Comparison of ENCODE assay signal across 1 cellular context in the genomic region with DNA sequence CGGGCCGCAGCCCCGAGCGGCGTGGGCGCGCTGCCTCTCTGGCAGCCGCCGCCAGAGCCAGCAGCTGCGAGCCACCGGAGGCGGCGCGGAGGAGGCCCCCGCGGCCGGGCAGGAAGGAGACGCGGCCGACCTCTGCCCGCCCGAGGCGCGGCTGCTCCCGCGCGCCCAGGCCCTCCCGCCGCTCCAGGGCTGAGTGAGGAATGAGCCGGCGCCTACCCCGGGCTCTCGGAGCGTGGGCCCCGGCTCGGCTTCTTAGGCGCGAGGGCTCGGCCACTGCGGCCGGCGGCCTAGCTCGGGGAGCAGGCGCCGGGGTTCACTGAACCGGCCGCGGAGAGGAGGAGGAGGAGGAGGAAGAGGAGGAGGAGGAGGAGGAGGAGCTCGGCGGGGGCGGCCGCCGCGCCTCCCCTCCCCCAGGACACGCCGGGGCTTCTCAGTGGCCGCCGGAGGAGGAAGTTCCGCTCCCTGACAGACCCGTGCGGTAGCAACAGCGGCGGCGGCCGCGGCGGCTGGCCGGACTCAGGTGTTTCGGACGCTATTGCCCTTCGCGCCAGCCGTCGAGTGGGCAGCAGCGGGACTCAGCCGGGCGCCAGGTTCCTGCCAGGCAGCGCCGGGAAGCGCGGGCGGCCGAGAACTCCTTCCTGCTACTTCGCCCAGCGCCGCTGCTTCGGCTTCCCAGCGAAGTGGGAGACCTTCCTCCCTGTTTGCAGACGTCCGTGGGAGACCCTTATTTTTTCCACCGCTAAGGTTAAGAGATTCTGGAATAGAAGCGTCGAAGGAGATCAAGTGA.
TF ChIP-seq lines count a peak whose summit lies in the region.

Gene MAN1A2, plus strand, starts transcription at position 468 of the 787 bp plus-strand sequence. CDS start 735 bp downstream, outside the sequence.

TF ChIP-seq in HEK293, 187 proteins besides CTCF, POLR2A, EP300 and RAD21 (continued from another document):
- TF ChIP-seq ZNF518A (tag by site-specific recombination; conservative IDR thresholded peaks at IDR 0.05; ENCODE audit: low read depth) (no peak), ZBTB20 (tag by site-specific recombination; IDR thresholded peaks at IDR 0.05) (peak; percentile 62), AEBP2 (tag by site-specific recombination; IDR thresholded peaks at IDR 0.05; ENCODE audit: borderline replicate concordance) (no peak), ZSCAN30 (tag by site-specific recombination; IDR thresholded peaks at IDR 0.05) (peak; percentile 86), ZNF596 (tag by site-specific recombination; IDR thresholded peaks at IDR 0.05) (peak; percentile 47; the same call in 1 of the 2 replicates), KLF10 (tag by site-specific recombination; IDR thresholded peaks at IDR 0.05) (0 out of 2 replicates have a peak, but pooled peaks have one; percentile 55), ZFHX2 (tag by site-specific recombination; conservative IDR thresholded peaks at IDR 0.05) (peak; percentile 93), ZEB2 (tag by site-specific recombination; IDR thresholded peaks at IDR 0.05) (peak; percentile 82), EGR2 (tag by site-specific recombination; IDR thresholded peaks at IDR 0.05; ENCODE audit: low read depth) (peak; percentile 94), ZNF560 (tag by site-specific recombination; IDR thresholded peaks at IDR 0.05; ENCODE audit: borderline replicate concordance) (0 out of 2 replicates have a peak, but pooled peaks have one; percentile 9), ZNF548 (tag by site-specific recombination; IDR thresholded peaks at IDR 0.05) (no peak), ZNF76 (tag by site-specific recombination; IDR thresholded peaks at IDR 0.05; ENCODE audit: borderline replicate concordance, low read depth) (peak; percentile 44; the same call in 1 of the 2 replicates)
- TF ChIP-seq, protein P1, sequence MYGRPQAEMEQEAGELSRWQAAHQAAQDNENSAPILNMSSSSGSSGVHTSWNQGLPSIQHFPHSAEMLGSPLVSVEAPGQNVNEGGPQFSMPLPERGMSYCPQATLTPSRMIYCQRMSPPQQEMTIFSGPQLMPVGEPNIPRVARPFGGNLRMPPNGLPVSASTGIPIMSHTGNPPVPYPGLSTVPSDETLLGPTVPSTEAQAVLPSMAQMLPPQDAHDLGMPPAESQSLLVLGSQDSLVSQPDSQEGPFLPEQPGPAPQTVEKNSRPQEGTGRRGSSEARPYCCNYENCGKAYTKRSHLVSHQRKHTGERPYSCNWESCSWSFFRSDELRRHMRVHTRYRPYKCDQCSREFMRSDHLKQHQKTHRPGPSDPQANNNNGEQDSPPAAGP (tag by site-specific recombination; IDR thresholded peaks at IDR 0.05) = no peak
